Comparison of ENCODE assay signal across 9 cellular contexts in the genomic region with DNA sequence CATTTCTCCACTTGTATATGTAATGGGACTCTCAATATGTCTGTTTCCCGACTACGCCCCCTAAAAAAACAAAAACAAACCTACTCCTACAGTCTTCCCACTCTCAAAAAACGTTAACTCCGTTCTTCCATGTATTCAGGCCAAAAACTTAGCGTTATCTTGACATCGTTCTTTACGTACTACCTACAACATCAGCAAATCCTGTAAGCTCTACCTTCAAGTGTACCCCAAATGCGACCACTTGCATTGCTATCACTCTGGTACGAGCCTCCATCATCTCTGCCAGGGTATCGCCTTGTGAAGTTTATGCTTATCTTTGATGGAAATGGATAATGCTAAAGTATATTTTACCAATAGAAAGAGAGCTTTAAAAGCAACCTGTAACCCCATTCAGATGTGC. TPM values are rescaled to one million over a fixed set of nuclear protein-coding genes. Genes with fewer than 3 reads are reported as not detected.
DNase-seq lines count a peak whose midpoint lies in the region; ATAC-seq and TF ChIP-seq lines count a peak whose summit lies in the region.
"Had no signal": no experiment of that assay in that cellular context is flagged by ENCODE, and none has a peak within 500 bp of the region (broad histone marks: within the 10 kb centered on the region; RNA-seq: fewer than 3 reads in every experiment).

No MANE protein-coding gene starts in this region.

- H3K79me2 ChIP-seq in KMS-11 (ENCODE audit: insufficient read depth, low read depth) = peaks cover 19% of the 10 kb centered on the region; the same call in 1 of the 2 replicates
- H3K79me2 ChIP-seq in neural cell (replicated peaks; ENCODE audit: insufficient read depth, low read length) = peaks cover 15% of the 10 kb centered on the region

- no peaks in the 10 kb centered on the region; the same call in 1 of the 2 replicates for H3K4me1 ChIP-seq in BE2C
- H3K4me1 ChIP-seq in KMS-11 (ENCODE audit: low read depth, poor library complexity, severe bottlenecking) = peaks cover 53% of the 10 kb centered on the region
- peaks cover 30% of the 10 kb centered on the region for H3K4me1 ChIP-seq in effector memory CD4-positive, alpha-beta T cell (ENCODE audit: control insufficient read depth, insufficient read depth, low read length, poor library complexity, severe bottlenecking)

- H2AFZ ChIP-seq in KMS-11 (ENCODE audit: low read depth) = peak overlapping the region; percentile 89
- peak overlapping the region; percentile 86 for H2AFZ ChIP-seq in neural cell (ENCODE audit: low read depth, low read length)

- H3K4me3 ChIP-seq in BE2C (ENCODE audit: low read depth, low read length) = peak overlapping the region; percentile 94
- H3K4me3 ChIP-seq in KMS-11 (IDR thresholded peaks at IDR 0.05; ENCODE audit: insufficient read depth, low read depth, low read length) = peak overlapping the region; percentile 91
- peak overlapping the region; percentile 86 for H3K4me3 ChIP-seq in effector memory CD4-positive, alpha-beta T cell (ENCODE audit: insufficient read depth, low read depth, low read length, poor library complexity, severe bottlenecking)
- H3K4me3 ChIP-seq in neural cell (ENCODE audit: low read length) = peak overlapping the region; percentile 76

- H3K9me3 ChIP-seq in BE2C (no peaks in the 10 kb centered on the region), neural cell (ENCODE audit: low read length) (no peaks in the 10 kb centered on the region)
- no peaks in the 10 kb centered on the region for H3K9me3 ChIP-seq in effector memory CD4-positive, alpha-beta T cell (ENCODE audit: control insufficient read depth, low read length)

- no peaks in the 10 kb centered on the region for H3K9me3 Mint-ChIP-seq in chondrocyte (ENCODE audit: low read depth)
- H3K9me3 Mint-ChIP-seq: activated naive CD4-positive, alpha-beta T cell treated with anti-CD3 and anti-CD28 coated beads, Interleukin-2, amount 50 U/mL, for 72 hours had no signal

- H3K36me3 Mint-ChIP-seq in chondrocyte (ENCODE audit: low read depth) = peaks cover 2% of the 10 kb centered on the region

- H3K4me1 Mint-ChIP-seq in chondrocyte (ENCODE audit: low read depth) = peaks cover 11% of the 10 kb centered on the region

- H3K27ac ChIP-seq in KMS-11 (no peak overlapping the region), neural cell (ENCODE audit: low read length) (peak overlapping the region; percentile 37)
- H3K27ac ChIP-seq in effector memory CD4-positive, alpha-beta T cell (ENCODE audit: insufficient read depth, low read length, poor library complexity, severe bottlenecking) = peak overlapping the region; percentile 85

- H4K20me1 ChIP-seq in KMS-11 (ENCODE audit: insufficient read depth) (no peaks in the 10 kb centered on the region), neural cell (ENCODE audit: insufficient read depth) (no peaks in the 10 kb centered on the region)

- TF ChIP-seq RAD21 in neural cell (conservative IDR thresholded peaks at IDR 0.05) = no peak

- no peak for ATAC-seq in HG03571 (IDR thresholded peaks at IDR 0.05; ENCODE audit: unreplicated experiment)

- no peaks in the 10 kb centered on the region for H3F3A ChIP-seq in neural cell (ENCODE audit: insufficient read depth, low read length, poor library complexity, severe bottlenecking)

- H3K4me2 ChIP-seq in KMS-11 (peak overlapping the region; percentile 91), neural cell (ENCODE audit: low read length) (peak overlapping the region; percentile 87)

- peaks cover under 1% of the 10 kb centered on the region for H3K36me3 ChIP-seq in BE2C
- H3K36me3 ChIP-seq in KMS-11 (ENCODE audit: insufficient read depth) = no peaks in the 10 kb centered on the region
- H3K36me3 ChIP-seq in effector memory CD4-positive, alpha-beta T cell (ENCODE audit: control insufficient read depth, insufficient read depth, low read length) = peaks cover 8% of the 10 kb centered on the region
- H3K36me3 ChIP-seq in neural cell (ENCODE audit: insufficient read depth, low read length) = no peaks in the 10 kb centered on the region

- no peaks in the 10 kb centered on the region for H3K27me3 ChIP-seq in BE2C
- H3K27me3 ChIP-seq in KMS-11 (ENCODE audit: insufficient read depth, low read depth) = no peaks in the 10 kb centered on the region
- H3K27me3 ChIP-seq in effector memory CD4-positive, alpha-beta T cell (replicated peaks; ENCODE audit: control insufficient read depth, insufficient read depth, low read length, poor library complexity, severe bottlenecking) = no peaks in the 10 kb centered on the region
- no peaks in the 10 kb centered on the region for H3K27me3 ChIP-seq in neural cell (ENCODE audit: insufficient read depth, low read depth, low read length)

- H3K9me2 ChIP-seq in neural cell (ENCODE audit: insufficient read depth, low read length) = no peaks in the 10 kb centered on the region

- TF ChIP-seq EP300 in neural cell (conservative IDR thresholded peaks at IDR 0.05; ENCODE audit: poor library complexity, severe bottlenecking) = no peak

- H3K27me3 Mint-ChIP-seq in chondrocyte (ENCODE audit: low read depth) = no peaks in the 10 kb centered on the region

- TF ChIP-seq CTCF in BE2C (IDR thresholded peaks at IDR 0.05; ENCODE audit: low read depth, low read length) = no peak
- no peak for TF ChIP-seq CTCF in KMS-11 (conservative IDR thresholded peaks at IDR 0.05; ENCODE audit: low read depth, low read length)
- no peak for TF ChIP-seq CTCF in neural cell (IDR thresholded peaks at IDR 0.05; ENCODE audit: poor library complexity, severe bottlenecking)
- no peak for TF ChIP-seq CTCF in chondrocyte (IDR thresholded peaks at IDR 0.05)

- no peak overlapping the region for H3K4me3 Mint-ChIP-seq in chondrocyte (ENCODE audit: unreplicated experiment)

- peak overlapping the region; percentile 43; the same call in 1 of the 2 replicates for H3K9ac ChIP-seq in KMS-11
- H3K9ac ChIP-seq in neural cell (ENCODE audit: low read length) = peak overlapping the region; percentile 81

- DNase-seq in BE2C (no peak), NCI-H510A treated with DMSO at 0.1 percent for 48 hours (lab: John Stamatoyannopoulos, UW) (no peak), A172 (ENCODE audit: low spot score) (no peak), chondrocyte (ENCODE audit: low spot score) (no peak)
- DNase-seq in effector memory CD4-positive, alpha-beta T cell = no peak

- H3K27ac Mint-ChIP-seq in chondrocyte (ENCODE audit: unreplicated experiment) = no peak overlapping the region
- H3K27ac Mint-ChIP-seq: activated naive CD4-positive, alpha-beta T cell treated with anti-CD3 and anti-CD28 coated beads, Interleukin-2, amount 50 U/mL, for 72 hours had no signal

TF ChIP-seq in neural cell, 6 proteins besides CTCF, POLR2A, EP300 and RAD21:
- TF ChIP-seq, protein P1, sequence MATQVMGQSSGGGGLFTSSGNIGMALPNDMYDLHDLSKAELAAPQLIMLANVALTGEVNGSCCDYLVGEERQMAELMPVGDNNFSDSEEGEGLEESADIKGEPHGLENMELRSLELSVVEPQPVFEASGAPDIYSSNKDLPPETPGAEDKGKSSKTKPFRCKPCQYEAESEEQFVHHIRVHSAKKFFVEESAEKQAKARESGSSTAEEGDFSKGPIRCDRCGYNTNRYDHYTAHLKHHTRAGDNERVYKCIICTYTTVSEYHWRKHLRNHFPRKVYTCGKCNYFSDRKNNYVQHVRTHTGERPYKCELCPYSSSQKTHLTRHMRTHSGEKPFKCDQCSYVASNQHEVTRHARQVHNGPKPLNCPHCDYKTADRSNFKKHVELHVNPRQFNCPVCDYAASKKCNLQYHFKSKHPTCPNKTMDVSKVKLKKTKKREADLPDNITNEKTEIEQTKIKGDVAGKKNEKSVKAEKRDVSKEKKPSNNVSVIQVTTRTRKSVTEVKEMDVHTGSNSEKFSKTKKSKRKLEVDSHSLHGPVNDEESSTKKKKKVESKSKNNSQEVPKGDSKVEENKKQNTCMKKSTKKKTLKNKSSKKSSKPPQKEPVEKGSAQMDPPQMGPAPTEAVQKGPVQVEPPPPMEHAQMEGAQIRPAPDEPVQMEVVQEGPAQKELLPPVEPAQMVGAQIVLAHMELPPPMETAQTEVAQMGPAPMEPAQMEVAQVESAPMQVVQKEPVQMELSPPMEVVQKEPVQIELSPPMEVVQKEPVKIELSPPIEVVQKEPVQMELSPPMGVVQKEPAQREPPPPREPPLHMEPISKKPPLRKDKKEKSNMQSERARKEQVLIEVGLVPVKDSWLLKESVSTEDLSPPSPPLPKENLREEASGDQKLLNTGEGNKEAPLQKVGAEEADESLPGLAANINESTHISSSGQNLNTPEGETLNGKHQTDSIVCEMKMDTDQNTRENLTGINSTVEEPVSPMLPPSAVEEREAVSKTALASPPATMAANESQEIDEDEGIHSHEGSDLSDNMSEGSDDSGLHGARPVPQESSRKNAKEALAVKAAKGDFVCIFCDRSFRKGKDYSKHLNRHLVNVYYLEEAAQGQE (IDR thresholded peaks at IDR 0.05; ENCODE audit: borderline replicate concordance) = no peak
- TF ChIP-seq MXI1 (conservative IDR thresholded peaks at IDR 0.05; ENCODE audit: poor library complexity, severe bottlenecking) = no peak
- no peak for TF ChIP-seq SMC3 (conservative IDR thresholded peaks at IDR 0.05; ENCODE audit: poor library complexity)
- no peak for TF ChIP-seq EZH2 (IDR thresholded peaks at IDR 0.05; ENCODE audit: borderline replicate concordance, insufficient read depth, low read length, poor library complexity, severe bottlenecking)

RNA-seq across cellular contexts. Expression of gene GPATCH11, which starts 0.5 kb away (rescaled TPM):
- polyA plus RNA-seq in BE2C (2012; ENCODE audit: insufficient read depth, insufficient read length, low read depth) = 9.0 TPM
- polyA plus RNA-seq in neural cell = 14.7 and 17.7 TPM in 2 replicates
- polyA minus RNA-seq in neural cell = 23.6 and 24.6 TPM in 2 replicates
- 13.3 and 15.4 TPM in 2 replicates for total RNA-seq in A172 (2014; rRNA removed; shearing (Covaris generic))
- total RNA-seq in chondrocyte = 6.4 to 9.0 TPM (median 7.0 TPM) in 3 replicates

RNA-seq across cellular contexts. Expression of gene HEATR5B, which starts 0.6 kb away (rescaled TPM):
- polyA plus RNA-seq in BE2C (2012; ENCODE audit: insufficient read depth, insufficient read length, low read depth) = 7.3 TPM
- 40.8 and 46.0 TPM in 2 replicates for polyA plus RNA-seq in neural cell
- 117 and 120 TPM in 2 replicates for polyA minus RNA-seq in neural cell
- total RNA-seq in A172 (2014; rRNA removed; shearing (Covaris generic)) = 14.4 and 31.5 TPM in 2 replicates
- total RNA-seq in chondrocyte = 15.1 to 19.6 TPM (median 17.0 TPM) in 3 replicates
